23 cellular contexts compared by ENCODE assay signal in the genomic region with DNA sequence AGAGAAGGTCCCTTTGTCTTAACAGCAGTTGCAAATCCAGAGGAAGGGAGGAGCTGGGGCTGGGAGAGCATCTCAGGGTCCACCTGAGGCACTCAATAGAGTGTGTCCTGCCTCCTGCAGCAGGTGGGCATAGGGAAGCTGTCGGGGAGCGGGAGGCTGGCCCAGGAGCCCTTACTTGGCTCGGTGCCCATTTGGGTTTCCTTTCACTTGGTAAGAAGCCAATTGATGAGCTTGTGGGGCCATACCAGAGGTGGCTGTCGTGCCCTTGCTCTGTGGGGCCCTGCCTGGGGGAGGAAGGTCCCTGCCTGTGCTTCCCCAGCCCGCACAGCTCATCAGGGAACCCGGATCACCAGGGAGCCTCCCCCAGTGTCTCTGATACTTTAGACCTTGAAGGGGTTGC.
DNase-seq lines count a peak whose midpoint lies in the region; ATAC-seq, FAIRE-seq and TF ChIP-seq lines count a peak whose summit lies in the region.
"Had no signal": no experiment of that assay in that cellular context is flagged by ENCODE, and none has a peak within 500 bp of the region (broad histone marks: within the 10 kb centered on the region; RNA-seq: fewer than 3 reads in every experiment).

No MANE protein-coding gene starts in this region.

- DNase-seq in cardiac septum (ENCODE audit: low spot score) (peak; percentile 73), heart right ventricle (no peak), NCI-H2171 (lab: John Stamatoyannopoulos, UW) (peak; percentile 24), K562 (ENCODE audit: extremely low read depth in 1 of 4, low spot score in 3 of 4) (no peak), spleen (peak; percentile 58)
- no peak for DNase-seq in activated T-cell treated with anti-CD3 and anti-CD28 coated beads, Interleukin-2, amount 50 U/mL, for 72 hours
- DNase-seq: activated CD4-positive, alpha-beta T cell treated with anti-CD3 and anti-CD28 coated beads, Interleukin-2, amount 10 ng/mL, durations not matched to agents 24 days and 14 days; activated CD8-positive, alpha-beta memory T cell treated with anti-CD3 and anti-CD28 coated beads, Interleukin-2, amount 10 ng/mL, durations not matched to agents 7 days and 5 days; colonic mucosa; effector CD8-positive, alpha-beta T cell; HFFc6; Kasumi-1; NCI-H187; NCI-H446; stimulated activated CD4-positive, alpha-beta T cell treated with anti-CD3 and anti-CD28 coated beads, Interleukin-15, amount 100 ng/mL, for 24 hours; stimulated activated naive B cell treated with anti-CD40 and anti-IgM and Interleukin-4, amounts not matched to agents 10 μg/mL and 1 μg/mL and 100 μg/mL, for 72 hours; T1000 had no signal

- no peaks in the 10 kb centered on the region for H3K9me1 ChIP-seq in K562 (ENCODE audit: control insufficient read depth, insufficient read depth, low read length)

- H2AFZ ChIP-seq in K562 (ENCODE audit: low read depth, low read length) = no peak overlapping the region

- no peak overlapping the region for H3K4me3 Mint-ChIP-seq in activated T-cell treated with anti-CD3 and anti-CD28 coated beads, Interleukin-2, amount 50 U/mL, for 72 hours
- H3K4me3 Mint-ChIP-seq: activated CD4-positive, alpha-beta T cell treated with anti-CD3 and anti-CD28 coated beads, Interleukin-2, amount 10 ng/mL, durations not matched to agents 24 days and 14 days; activated CD8-positive, alpha-beta memory T cell treated with anti-CD3 and anti-CD28 coated beads, Interleukin-2, amount 10 ng/mL, durations not matched to agents 7 days and 5 days; HFFc6; neural crest cell; stimulated activated naive B cell treated with anti-CD40 and anti-IgM and Interleukin-4, amounts not matched to agents 10 μg/mL and 1 μg/mL and 100 μg/mL, for 72 hours had no signal

- ATAC-seq in heart right ventricle (no peak), K562 (no peak), HG02798 (IDR thresholded peaks at IDR 0.05; ENCODE audit: poor library complexity, unreplicated experiment) (no peak)
- ATAC-seq in activated T-cell treated with anti-CD3 and anti-CD28 coated beads, Interleukin-2, amount 50 U/mL, for 72 hours (replicated peaks in 1 of 2) = no peak
- ATAC-seq: activated CD8-positive, alpha-beta memory T cell treated with anti-CD3 and anti-CD28 coated beads, Interleukin-2, amount 10 ng/mL, durations not matched to agents 7 days and 5 days; activated naive CD4-positive, alpha-beta T cell treated with anti-CD3 and anti-CD28 coated beads, Interleukin-2, amount 50 U/mL, for 72 hours; stimulated activated naive B cell treated with anti-CD40 and anti-IgM and Interleukin-4, amounts not matched to agents 10 μg/mL and 1 μg/mL and 100 μg/mL, for 72 hours had no signal

- no peak for TF ChIP-seq RAD21 in K562 (CRISPR knock-in tag; conservative IDR thresholded peaks at IDR 0.05 in 1 of 2, IDR thresholded peaks at IDR 0.05 in 1 of 2)

- no peaks in the 10 kb centered on the region for H3K27me3 ChIP-seq in heart right ventricle
- H3K27me3 ChIP-seq in K562 (ENCODE audit: control insufficient read depth in 2 of 2, insufficient read depth in 2 of 2, low read length in 2 of 2) = peaks cover 7 to 50% of the 10 kb centered on the region in 2 experiments; a peak in 3 of 5 replicates
- H3K27me3 ChIP-seq in spleen (replicated peaks in 1 of 7) = no peaks in the 10 kb centered on the region
- H3K27me3 ChIP-seq: breast epithelium, colonic mucosa, SJCRH30 had no signal

- H3K27me3 Mint-ChIP-seq in activated T-cell treated with anti-CD3 and anti-CD28 coated beads, Interleukin-2, amount 50 U/mL, for 72 hours (ENCODE audit: low read depth) = no peaks in the 10 kb centered on the region
- H3K27me3 Mint-ChIP-seq: activated CD4-positive, alpha-beta T cell treated with anti-CD3 and anti-CD28 coated beads, Interleukin-2, amount 10 ng/mL, durations not matched to agents 24 days and 14 days; activated CD8-positive, alpha-beta memory T cell treated with anti-CD3 and anti-CD28 coated beads, Interleukin-2, amount 10 ng/mL, durations not matched to agents 7 days and 5 days had no signal

- in situ Hi-C loops in K562 (cut with MboI) = no loop called here

- no TSS peak for BruUV-seq in K562 (replicated peaks; lab: Mats Ljungman, UMichigan)

- peaks cover 0 to 94% (median 15%) of the 10 kb centered on the region in 9 donors for H3K36me3 ChIP-seq in heart right ventricle
- H3K36me3 ChIP-seq in K562 (ENCODE audit: control insufficient read depth, insufficient read depth, low read length) = no peaks in the 10 kb centered on the region
- peaks cover 0 to 96% (median 34%) of the 10 kb centered on the region in 6 donors for H3K36me3 ChIP-seq in spleen
- H3K36me3 ChIP-seq: breast epithelium, colonic mucosa had no signal

- no peaks in the 10 kb centered on the region for H3K4me1 Mint-ChIP-seq in activated T-cell treated with anti-CD3 and anti-CD28 coated beads, Interleukin-2, amount 50 U/mL, for 72 hours (ENCODE audit: low read depth)
- H3K4me1 Mint-ChIP-seq: activated CD4-positive, alpha-beta T cell treated with anti-CD3 and anti-CD28 coated beads, Interleukin-2, amount 10 ng/mL, durations not matched to agents 24 days and 14 days; activated CD8-positive, alpha-beta memory T cell treated with anti-CD3 and anti-CD28 coated beads, Interleukin-2, amount 10 ng/mL, durations not matched to agents 7 days and 5 days; stimulated activated naive B cell treated with anti-CD40 and anti-IgM and Interleukin-4, amounts not matched to agents 10 μg/mL and 1 μg/mL and 100 μg/mL, for 72 hours had no signal

- peaks cover 4% of the 10 kb centered on the region; the same call in 1 of the 2 replicates for H4K20me1 ChIP-seq in K562 (replicated peaks; ENCODE audit: control insufficient read depth, insufficient read depth, low read length)

- H3K79me2 ChIP-seq in K562 (ENCODE audit: control insufficient read depth, insufficient read depth, low read length) = no peaks in the 10 kb centered on the region

- TF ChIP-seq POLR2A in K562 (conservative IDR thresholded peaks at IDR 0.05) (no peak), spleen (IDR thresholded peaks at IDR 0.05) (no peak)

- H3K4me3 ChIP-seq in heart right ventricle (no peak overlapping the region), K562 (no peak overlapping the region), spleen (no peak overlapping the region)
- H3K4me3 ChIP-seq: breast epithelium, colonic mucosa, SJCRH30 had no signal

- peaks cover 0 to 37% (median 5%) of the 10 kb centered on the region in 9 donors for H3K4me1 ChIP-seq in heart right ventricle
- no peaks in the 10 kb centered on the region for H3K4me1 ChIP-seq in K562 (replicated peaks in 1 of 2; ENCODE audit: control insufficient read depth in 2 of 2, insufficient read depth in 2 of 2, low read length in 2 of 2)
- H3K4me1 ChIP-seq in spleen = no peaks in the 10 kb centered on the region
- H3K4me1 ChIP-seq: breast epithelium, colonic mucosa had no signal

- intact Hi-C loops in cardiac septum (cut with DNase I) = no loop called here
- intact Hi-C loops in heart right ventricle (cut with DNase I) = loop anchor here in 5 of 10 donors (10.0 kb wide), 2 partner anchors 68 to 112 kb away; no protein-coding TSS in a partner anchor
- intact Hi-C loops in K562 (cut with micrococcal nuclease) = no loop called here
- intact Hi-C loops in spleen (cut with DNase I; ENCODE audit: low total_unique reads) = no loop called here

- CTCF ChIA-PET in K562 (lab: Yijun Ruan, JAX; ENCODE audit: low intra/inter-chr PET ratio) = no interaction called here

- no peak for TF ChIP-seq EP300 in K562 (IDR thresholded peaks at IDR 0.05; ENCODE audit: low read length)

- H3K9me3 ChIP-seq in heart right ventricle (no peaks in the 10 kb centered on the region), K562 (replicated peaks; ENCODE audit: control insufficient read depth, insufficient read depth, low read depth, low read length) (no peaks in the 10 kb centered on the region), spleen (no peaks in the 10 kb centered on the region)
- H3K9me3 ChIP-seq: breast epithelium, colonic mucosa, SJCRH30 had no signal

- H3K36me3 Mint-ChIP-seq in activated T-cell treated with anti-CD3 and anti-CD28 coated beads, Interleukin-2, amount 50 U/mL, for 72 hours (ENCODE audit: insufficient read depth in 2 of 2) = no peaks in the 10 kb centered on the region
- H3K36me3 Mint-ChIP-seq: activated CD8-positive, alpha-beta memory T cell treated with anti-CD3 and anti-CD28 coated beads, Interleukin-2, amount 10 ng/mL, durations not matched to agents 7 days and 5 days; activated naive CD4-positive, alpha-beta T cell treated with anti-CD3 and anti-CD28 coated beads, Interleukin-2, amount 50 U/mL, for 72 hours; stimulated activated naive B cell treated with anti-CD40 and anti-IgM and Interleukin-4, amounts not matched to agents 10 μg/mL and 1 μg/mL and 100 μg/mL, for 72 hours had no signal

- no peak for TF ChIP-seq CTCF in heart right ventricle (IDR thresholded peaks at IDR 0.05)
- TF ChIP-seq CTCF in K562 (IDR thresholded peaks at IDR 0.05 in 2 of 3, conservative IDR thresholded peaks at IDR 0.05 in 1 of 3; ENCODE audit: insufficient read depth in 2 of 3, low read depth in 1 of 3, low read length in 3 of 3) = no peak
- no peak for TF ChIP-seq CTCF in spleen (IDR thresholded peaks at IDR 0.05 in 8 of 11, conservative IDR thresholded peaks at IDR 0.05 in 3 of 11)

- H3K4me2 ChIP-seq in K562 (ENCODE audit: insufficient read depth, low read length) = no peak overlapping the region

- H3K9ac ChIP-seq in K562 (ENCODE audit: insufficient read depth in 1 of 2, low read depth in 2 of 2, low read length in 2 of 2) = no peak overlapping the region

- no peak for FAIRE-seq in K562 (lab: Jason Lieb, UNC)

- POLR2A ChIA-PET in K562 (lab: Yijun Ruan, JAX) = interaction anchor here (1.2 kb wide), 1 partner anchor 14 kb away, joined by 4 read pairs; no protein-coding TSS in a partner anchor

- H3K27ac ChIP-seq in heart right ventricle = no peak overlapping the region
- H3K27ac ChIP-seq in K562 (ENCODE audit: extremely low read depth, low read depth, low read length) = no peak overlapping the region
- no peak overlapping the region for H3K27ac ChIP-seq in spleen
- H3K27ac ChIP-seq: breast epithelium, C4-2B, colonic mucosa, SJCRH30 had no signal

- H3K9me3 Mint-ChIP-seq in activated T-cell treated with anti-CD3 and anti-CD28 coated beads, Interleukin-2, amount 50 U/mL, for 72 hours = no peaks in the 10 kb centered on the region
- H3K9me3 Mint-ChIP-seq: activated CD4-positive, alpha-beta T cell treated with anti-CD3 and anti-CD28 coated beads, Interleukin-2, amount 10 ng/mL, durations not matched to agents 24 days and 14 days; activated naive CD4-positive, alpha-beta T cell treated with anti-CD3 and anti-CD28 coated beads, Interleukin-2, amount 50 U/mL, for 72 hours; HFFc6; neural crest cell had no signal

- no peak overlapping the region for H3K27ac Mint-ChIP-seq in activated T-cell treated with anti-CD3 and anti-CD28 coated beads, Interleukin-2, amount 50 U/mL, for 72 hours
- H3K27ac Mint-ChIP-seq: activated CD4-positive, alpha-beta T cell treated with anti-CD3 and anti-CD28 coated beads, Interleukin-2, amount 10 ng/mL, durations not matched to agents 24 days and 14 days; activated CD8-positive, alpha-beta memory T cell treated with anti-CD3 and anti-CD28 coated beads, Interleukin-2, amount 10 ng/mL, durations not matched to agents 7 days and 5 days; activated naive CD4-positive, alpha-beta T cell treated with anti-CD3 and anti-CD28 coated beads, Interleukin-2, amount 50 U/mL, for 72 hours; HFFc6; stimulated activated naive B cell treated with anti-CD40 and anti-IgM and Interleukin-4, amounts not matched to agents 10 μg/mL and 1 μg/mL and 100 μg/mL, for 72 hours had no signal

- WGBS in heart right ventricle, 2 donors = 69 to 80% methylated on average over 6 of the region's 6 CpGs
- 0% methylated on average over 6 of the region's 6 CpGs for WGBS in K562 (ENCODE audit: insufficient coverage, low coverage, missing lambda C conversion rate)
- 66 to 76% (median 71%) methylated on average over 3 to 6 of the region's 6 CpGs for WGBS in spleen, 5 donors

Comparison
In these comparisons a context has a peak if more than half of its experiments do, and no peak if none do; other contexts are left out.
1. DNase-seq: peak in cardiac septum (single experiment), NCI-H2171 (single experiment) and spleen (single experiment); none in heart right ventricle (0 of 2), K562 (0 of 4) and activated T-cell treated with anti-CD3 and anti-CD28 coated beads, Interleukin-2, amount 50 U/mL, for 72 hours (0 of 2).